In genomic region chr11:2911088-2912037, GRCh38 we compare ENCODE assay signal across 14 cellular contexts. TPM values are rescaled to one million over a fixed set of nuclear protein-coding genes. Genes with fewer than 3 reads are reported as not detected.
A peak's percentile ranks its signal among the peaks of the same experiment; 100 is the strongest.
DNase-seq lines count a peak whose midpoint lies in the region; ATAC-seq, FAIRE-seq and TF ChIP-seq lines count a peak whose summit lies in the region.
"Had no signal": no experiment of that assay in that cellular context is flagged by ENCODE, and none has a peak within 500 bp of the region (broad histone marks: within the 10 kb centered on the region; RNA-seq: fewer than 3 reads in every experiment).

No MANE protein-coding gene starts in this region.

- ATAC-seq in HepG2 (no peak), right lobe of liver (no peak), HG02973 (IDR thresholded peaks at IDR 0.05; ENCODE audit: unreplicated experiment) (no peak)

- no peak overlapping the region for H3K9ac ChIP-seq in HepG2 (ENCODE audit: insufficient read depth, low read depth, low read length)
- peak overlapping the region; percentile 69 for H3K9ac ChIP-seq in mucosa of stomach (ENCODE audit: low read length)
- H3K9ac ChIP-seq: GM23248 had no signal

- no peak for TF ChIP-seq RAD21 in HepG2 (CRISPR knock-in tag; IDR thresholded peaks at IDR 0.05)

- no peak for FAIRE-seq in HepG2 (lab: Jason Lieb, UNC)

- TF ChIP-seq POLR2A in HepG2 (IDR thresholded peaks at IDR 0.05; ENCODE audit: insufficient read depth in 1 of 2, low read depth in 2 of 2, low read length in 2 of 2): no peak
- TF ChIP-seq POLR2A in right lobe of liver (IDR thresholded peaks at IDR 0.05): no peak

- H3K4me3 ChIP-seq in HepG2 (replicated peaks in 1 of 3; ENCODE audit: insufficient read depth in 1 of 3, low read depth in 2 of 3, low read length in 3 of 3): no peak overlapping the region
- no peak overlapping the region for H3K4me3 ChIP-seq in right lobe of liver
- no peak overlapping the region for H3K4me3 ChIP-seq in mucosa of stomach (ENCODE audit: low read length)
- no peak overlapping the region for H3K4me3 ChIP-seq in SJCRH30
- H3K4me3 ChIP-seq: GM23248 had no signal

- peaks cover 2% of the 10 kb centered on the region for H3K9me3 Mint-ChIP-seq in chondrocyte (ENCODE audit: low read depth)

- H3K36me3 Mint-ChIP-seq in chondrocyte (ENCODE audit: low read depth): no peaks in the 10 kb centered on the region

- H3K4me1 ChIP-seq in HepG2 (ENCODE audit: insufficient read depth, low read length) (peaks cover 16% of the 10 kb centered on the region), right lobe of liver (no peaks in the 10 kb centered on the region), mucosa of stomach (ENCODE audit: control insufficient read depth, insufficient read depth, low read length) (peaks cover 40% of the 10 kb centered on the region), SJCRH30 (no peaks in the 10 kb centered on the region)

- H3K27ac Mint-ChIP-seq in chondrocyte (ENCODE audit: unreplicated experiment): peak overlapping the region; percentile 11

- CTCF ChIA-PET in HepG2 (lab: Yijun Ruan, JAX; ENCODE audit: low intra/inter-chr PET ratio, low total read pairs): no interaction called here

- no peaks in the 10 kb centered on the region for H4K20me1 ChIP-seq in HepG2 (ENCODE audit: insufficient read depth, low read length)

- H3K4me2 ChIP-seq in HepG2 (ENCODE audit: low read depth, low read length): no peak overlapping the region

- no TSS peak for BruUV-seq in HepG2 (replicated peaks; lab: Mats Ljungman, UMichigan)

- in situ Hi-C loops in HepG2 (cut with HindIII; ENCODE audit: extremely low pct_ligation_motif_present, low pct_unique_long_range_greater_than_20kb): no loop called here

- POLR2A ChIA-PET in HepG2 (lab: Yijun Ruan, JAX): interaction anchor here (0.9 kb wide), 1 partner anchor 8 kb away, joined by 4 read pairs; no protein-coding TSS in a partner anchor

- no peaks in the 10 kb centered on the region for H3K27me3 ChIP-seq in HepG2 (ENCODE audit: control insufficient read depth in 1 of 2, insufficient read depth in 2 of 2, low read length in 2 of 2)
- no peaks in the 10 kb centered on the region for H3K27me3 ChIP-seq in right lobe of liver
- H3K27me3 ChIP-seq in mucosa of stomach (ENCODE audit: control insufficient read depth, insufficient read depth, low read length): no peaks in the 10 kb centered on the region
- H3K27me3 ChIP-seq in SJCRH30: 0 out of 2 replicates have a peak, but pooled peaks cover 2% of the 10 kb centered on the region

- H3K36me3 ChIP-seq in HepG2 (replicated peaks in 1 of 2; ENCODE audit: control insufficient read depth in 1 of 2, insufficient read depth in 2 of 2, low read length in 2 of 2) (no peaks in the 10 kb centered on the region), right lobe of liver (no peaks in the 10 kb centered on the region), mucosa of stomach (ENCODE audit: control insufficient read depth, insufficient read depth, low read length) (no peaks in the 10 kb centered on the region), SJCRH30 (no peaks in the 10 kb centered on the region)

- H3K27me3 Mint-ChIP-seq in chondrocyte (ENCODE audit: low read depth): no peaks in the 10 kb centered on the region

- WGBS in HepG2 (ENCODE audit: low lambda C conversion rate): 87% methylated on average over 14 of the region's 24 CpGs
- WGBS in right lobe of liver (ENCODE audit: insufficient coverage, low coverage, low lambda C conversion rate, missing lambda C conversion rate): 79% methylated on average over 12 of the region's 24 CpGs

- intact Hi-C loops in HepG2 (cut with micrococcal nuclease; ENCODE audit: unreplicated experiment): no loop called here
- intact Hi-C loops in right lobe of liver (cut with DNase I): no loop called here

- TF ChIP-seq EP300 in HepG2 (IDR thresholded peaks at IDR 0.05; ENCODE audit: low read depth in 2 of 2, low read length in 2 of 2) (no peak), HepG2 (CRISPR knock-in tag; IDR thresholded peaks at IDR 0.05; ENCODE audit: borderline replicate concordance) (no peak)

- no peak for TF ChIP-seq CTCF in HepG2 (CRISPR knock-in tag; IDR thresholded peaks at IDR 0.05)
- no peak for TF ChIP-seq CTCF in right lobe of liver (IDR thresholded peaks at IDR 0.05)
- no peak for TF ChIP-seq CTCF in chondrocyte (IDR thresholded peaks at IDR 0.05)

- H3K9me3 ChIP-seq in HepG2 (ENCODE audit: low read length) (no peaks in the 10 kb centered on the region), right lobe of liver (no peaks in the 10 kb centered on the region), mucosa of stomach (ENCODE audit: control insufficient read depth, low read length) (no peaks in the 10 kb centered on the region), SJCRH30 (replicated peaks) (no peaks in the 10 kb centered on the region)

- H3K79me2 ChIP-seq in HepG2 (ENCODE audit: insufficient read depth, low read length): no peaks in the 10 kb centered on the region

- H3K27ac ChIP-seq in HepG2 (ENCODE audit: extremely low read length, insufficient read depth, low read length) (no peak overlapping the region), right lobe of liver (no peak overlapping the region), SJCRH30 (no peak overlapping the region)
- H3K27ac ChIP-seq: GM23248 had no signal

- H2AFZ ChIP-seq in HepG2 (ENCODE audit: low read length): no peak overlapping the region
- H2AFZ ChIP-seq: GM23248 had no signal

- H3K4me3 Mint-ChIP-seq in chondrocyte (ENCODE audit: unreplicated experiment): no peak overlapping the region

- peaks cover 29% of the 10 kb centered on the region for H3K4me1 Mint-ChIP-seq in chondrocyte (ENCODE audit: low read depth)

- DNase-seq in HepG2 (ENCODE audit: low spot score) (no peak), right lobe of liver (no peak), chondrocyte (ENCODE audit: low spot score) (no peak), SJCRH30 (no peak)
- no peak for DNase-seq in activated CD4-positive, alpha-beta T cell treated with anti-CD3 and anti-CD28 coated beads, Interleukin-2, amount 50 U/mL, for 48 hours
- DNase-seq in activated naive CD4-positive, alpha-beta T cell treated with anti-CD3 and anti-CD28 coated beads, Interleukin-2, amount 50 U/mL, for 16 hours: no peak
- DNase-seq: activated gamma-delta T cell treated with Interleukin-2 at 50 U/mL for 16 hours; GM23248; islet precursor cell; NCI-H187; retina; stimulated activated CD4-positive, alpha-beta T cell treated with anti-CD3 and anti-CD28 coated beads, Interleukin-4, amount 100 ng/mL, for 1 hour had no signal

RNA-seq across cellular contexts. Expression of gene PHLDA2, which starts 17.9 kb away (rescaled TPM):
- 0.36 and 0.55 TPM in 2 replicates for total RNA-seq in HepG2 (2016; rRNA removed; fragmentation: Illumina TruSeq; extraction: Trizol)
- 0.40 TPM in 1 of 2 replicates, not detected in the other for total RNA-seq in HepG2 (2016; cell fraction: cytosol; rRNA removed; fragmentation: Illumina TruSeq; extraction: Trizol; ENCODE audit: low read depth)
- total RNA-seq in HepG2 (2016; cell fraction: insoluble cytoplasmic fraction; rRNA removed; fragmentation: Illumina TruSeq; extraction: Trizol): 0.27 and 0.56 TPM in 2 replicates
- 0.31 and 0.65 TPM in 2 replicates for total RNA-seq in HepG2 (2016; cell fraction: membrane; rRNA removed; fragmentation: Illumina TruSeq; extraction: Trizol)
- total RNA-seq in HepG2 (2016; cell fraction: nucleus; rRNA removed; fragmentation: Illumina TruSeq; extraction: Trizol): not detected in 2 replicates
- 0.78 and 1.5 TPM in 2 replicates for polyA plus RNA-seq in HepG2 (2011; rRNA removed)
- 2.2 and 3.8 TPM in 2 replicates for polyA plus RNA-seq in HepG2 (2011; cell fraction: cytosol; rRNA removed)
- 3.7 and 3.9 TPM in 2 replicates for polyA plus RNA-seq in HepG2 (2011; cell fraction: nucleus; rRNA removed)
- 1.5 and 2.9 TPM in 2 replicates for polyA plus RNA-seq in HepG2 (2012)
- 1.1 and 1.5 TPM in 2 replicates for polyA plus RNA-seq in HepG2 (2016; cell fraction: cytosol; fragmentation: Illumina TruSeq; extraction: Trizol; ENCODE audit: low read depth)
- 2.2 and 2.4 TPM in 2 replicates for polyA plus RNA-seq in HepG2 (2016; cell fraction: insoluble cytoplasmic fraction; fragmentation: Illumina TruSeq; extraction: Trizol; ENCODE audit: low read depth)
- 1.2 and 1.5 TPM in 2 replicates for polyA plus RNA-seq in HepG2 (2016; cell fraction: membrane; fragmentation: Illumina TruSeq; extraction: Trizol; ENCODE audit: low read depth)
- 2.0 and 2.5 TPM in 2 replicates for polyA plus RNA-seq in HepG2 (2016; cell fraction: nucleus; fragmentation: Illumina TruSeq; extraction: Trizol; ENCODE audit: insufficient read depth, low read depth)
- 1.2 and 12.9 TPM in 2 replicates for polyA minus RNA-seq in HepG2 (2011; rRNA and poly(A)+ RNA removed; ENCODE audit: low replicate concordance)
- polyA minus RNA-seq in HepG2 (2011; cell fraction: cytosol; rRNA and poly(A)+ RNA removed): 0.88 and 1.4 TPM in 2 replicates
- polyA minus RNA-seq in HepG2 (2011; cell fraction: nucleus; rRNA and poly(A)+ RNA removed): 0.64 and 0.87 TPM in 2 replicates
- 10 to 100 TPM in 2 of 6 experiments, 1 to 10 TPM in 1, under 1 TPM in 2, not detected in 1; 0.51 to 12.7 (median 5.9) TPM for total RNA-seq in right lobe of liver
- 63.9 to 69.0 TPM (median 64.4 TPM) in 3 replicates for total RNA-seq in chondrocyte
- total RNA-seq in SJCRH30 (2014; rRNA removed; shearing (Covaris generic)): not detected in 2 replicates

RNA-seq across cellular contexts. Expression of gene CDKN1C, which starts 25.8 kb away (rescaled TPM):
- total RNA-seq in HepG2 (2016; rRNA removed; fragmentation: Illumina TruSeq; extraction: Trizol) (not detected in 2 replicates), right lobe of liver (1 to 10 TPM; 2.2 to 8.0 (median 3.6) TPM), chondrocyte (5.4 to 15.7 TPM (median 14.6 TPM) in 3 replicates)
- total RNA-seq in HepG2 (2016; cell fraction: cytosol; rRNA removed; fragmentation: Illumina TruSeq; extraction: Trizol; ENCODE audit: low read depth): not detected in 2 replicates
- not detected in 2 replicates for total RNA-seq in HepG2 (2016; cell fraction: insoluble cytoplasmic fraction; rRNA removed; fragmentation: Illumina TruSeq; extraction: Trizol)
- total RNA-seq in HepG2 (2016; cell fraction: membrane; rRNA removed; fragmentation: Illumina TruSeq; extraction: Trizol): not detected in 2 replicates
- total RNA-seq in HepG2 (2016; cell fraction: nucleus; rRNA removed; fragmentation: Illumina TruSeq; extraction: Trizol): not detected in 2 replicates
- not detected in 2 replicates for polyA plus RNA-seq in HepG2 (2011; rRNA removed)
- polyA plus RNA-seq in HepG2 (2011; cell fraction: cytosol; rRNA removed): not detected in 2 replicates
- 0.10 and 0.23 TPM in 2 replicates for polyA plus RNA-seq in HepG2 (2011; cell fraction: nucleus; rRNA removed)
- not detected in 2 replicates for polyA plus RNA-seq in HepG2 (2012)
- not detected in 2 replicates for polyA plus RNA-seq in HepG2 (2016; cell fraction: cytosol; fragmentation: Illumina TruSeq; extraction: Trizol; ENCODE audit: low read depth)
- polyA plus RNA-seq in HepG2 (2016; cell fraction: insoluble cytoplasmic fraction; fragmentation: Illumina TruSeq; extraction: Trizol; ENCODE audit: low read depth): not detected in 2 replicates
- not detected in 2 replicates for polyA plus RNA-seq in HepG2 (2016; cell fraction: membrane; fragmentation: Illumina TruSeq; extraction: Trizol; ENCODE audit: low read depth)
- polyA plus RNA-seq in HepG2 (2016; cell fraction: nucleus; fragmentation: Illumina TruSeq; extraction: Trizol; ENCODE audit: insufficient read depth, low read depth): not detected in 2 replicates
- polyA minus RNA-seq in HepG2 (2011; rRNA and poly(A)+ RNA removed; ENCODE audit: low replicate concordance): 17.4 TPM in 1 of 2 replicates, not detected in the other
- 0.30 and 0.70 TPM in 2 replicates for polyA minus RNA-seq in HepG2 (2011; cell fraction: cytosol; rRNA and poly(A)+ RNA removed)
- polyA minus RNA-seq in HepG2 (2011; cell fraction: nucleus; rRNA and poly(A)+ RNA removed): 0.52 TPM in 1 of 2 replicates, not detected in the other
- total RNA-seq in SJCRH30 (2014; rRNA removed; shearing (Covaris generic)): not detected in 2 replicates
